Comparison of ENCODE assay signal across 15 cellular contexts in the genomic region with DNA sequence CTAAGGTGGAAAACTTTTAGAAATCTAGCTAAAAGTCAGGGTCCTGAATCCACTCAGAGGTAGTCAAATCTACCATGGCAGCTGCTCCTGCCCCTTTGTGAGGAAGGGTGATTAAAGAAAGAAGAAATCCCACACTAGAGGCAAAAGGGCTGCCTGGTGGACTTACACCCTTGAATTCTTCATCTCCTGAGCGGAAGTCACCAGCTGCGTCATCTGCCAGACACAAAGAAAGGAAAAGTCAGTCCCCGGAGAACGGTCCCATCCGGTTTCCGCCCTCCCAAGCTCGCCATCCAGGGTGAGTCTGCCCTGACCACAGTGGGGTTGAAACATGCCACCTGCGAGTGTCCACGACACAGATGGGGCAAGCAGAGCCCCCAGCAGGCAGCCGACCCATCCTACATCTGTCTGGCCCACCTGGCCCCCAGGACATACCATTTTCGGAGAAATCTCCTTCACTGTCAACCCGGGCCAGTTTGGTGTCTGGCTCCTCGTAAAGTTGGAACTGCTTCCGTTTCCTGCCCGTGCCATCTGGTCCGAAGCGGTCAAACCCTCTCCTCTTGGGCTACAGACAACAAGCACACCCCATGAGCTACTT.
"Had no signal": no experiment of that assay in that cellular context is flagged by ENCODE, and none has a peak within 500 bp of the region (broad histone marks: within the 10 kb centered on the region; RNA-seq: fewer than 3 reads in every experiment).

No MANE protein-coding gene starts in this region.

- H3K27me3 Mint-ChIP-seq: activated CD4-positive, alpha-beta T cell treated with anti-CD3 and anti-CD28 coated beads, Interleukin-2, amount 10 ng/mL, durations not matched to agents 7 days and 5 days; activated naive CD8-positive, alpha-beta T cell treated with anti-CD3 and anti-CD28 coated beads, Interleukin-2, amount 50 U/mL, for 24 hours; naive thymus-derived CD8-positive, alpha-beta T cell had no signal

- ATAC-seq: activated naive CD8-positive, alpha-beta T cell treated with anti-CD3 and anti-CD28 coated beads, Interleukin-2, amount 50 U/mL, for 24 hours; left colon; naive thymus-derived CD8-positive, alpha-beta T cell; psoas muscle; sciatic nerve; upper lobe of right lung had no signal

- H3K9me3 Mint-ChIP-seq: activated CD4-positive, alpha-beta T cell treated with anti-CD3 and anti-CD28 coated beads, Interleukin-2, amount 10 ng/mL, durations not matched to agents 7 days and 5 days; activated naive CD8-positive, alpha-beta T cell treated with anti-CD3 and anti-CD28 coated beads, Interleukin-2, amount 50 U/mL, for 24 hours; immature natural killer cell; naive thymus-derived CD8-positive, alpha-beta T cell had no signal

- DNase-seq: activated CD4-positive, alpha-beta T cell treated with anti-CD3 and anti-CD28 coated beads, Interleukin-2, amount 10 ng/mL, durations not matched to agents 7 days and 5 days; activated gamma-delta T cell treated with Interleukin-2 at 50 U/mL for 16 hours; activated naive CD8-positive, alpha-beta T cell treated with anti-CD3 and anti-CD28 coated beads, Interleukin-2, amount 50 U/mL, for 24 hours; activated T-cell treated with anti-CD3 and anti-CD28 coated beads, Interleukin-2, amount 50 U/mL, for 1 hour; erythroblast; immature natural killer cell; left colon; mammary epithelial cell; naive thymus-derived CD8-positive, alpha-beta T cell; stimulated activated CD4-positive, alpha-beta T cell treated with anti-CD3 and anti-CD28 coated beads, Interleukin-12 subunit alpha, Interleukin-12 subunit beta, amount 100 ng/mL, for 4 hours; stimulated activated naive CD4-positive, alpha-beta T cell; T1000; upper lobe of right lung had no signal

- H3K4me3 Mint-ChIP-seq: activated CD4-positive, alpha-beta T cell treated with anti-CD3 and anti-CD28 coated beads, Interleukin-2, amount 10 ng/mL, durations not matched to agents 7 days and 5 days; activated naive CD8-positive, alpha-beta T cell treated with anti-CD3 and anti-CD28 coated beads, Interleukin-2, amount 50 U/mL, for 24 hours; immature natural killer cell; naive thymus-derived CD8-positive, alpha-beta T cell had no signal

- H3K27ac Mint-ChIP-seq: activated CD4-positive, alpha-beta T cell treated with anti-CD3 and anti-CD28 coated beads, Interleukin-2, amount 10 ng/mL, durations not matched to agents 7 days and 5 days; naive thymus-derived CD8-positive, alpha-beta T cell had no signal
